Comparison of ENCODE assay signal across 29 cellular contexts in genomic region chr18:6096747-6097146, GRCh38.
"Had no signal": no experiment of that assay in that cellular context is flagged by ENCODE, and none has a peak within 500 bp of the region (broad histone marks: within the 10 kb centered on the region; RNA-seq: fewer than 3 reads in every experiment).

No MANE protein-coding gene starts in this region.

- DNase-seq: activated B cell treated with CpG ODN at 0.5 μM for 24 hours; activated CD4-positive, alpha-beta T cell treated with anti-CD3 and anti-CD28 coated beads for 48 hours; activated CD4-positive, alpha-beta T cell treated with anti-CD3 and anti-CD28 coated beads, Interleukin-2, amount 50 U/mL, for 1 hour; activated CD4-positive, alpha-beta T cell treated with anti-CD3 and anti-CD28 coated beads, Interleukin-2, amount 50 U/mL, for 48 hours; activated CD8-positive, alpha-beta memory T cell treated with anti-CD3 and anti-CD28 coated beads for 24 hours; activated CD8-positive, alpha-beta T cell treated with anti-CD3 and anti-CD28 coated beads for 36 hours; activated effector memory CD4-positive, alpha-beta T cell treated with anti-CD3 and anti-CD28 coated beads, Interleukin-2, amount 50 U/mL, for 16 hours; activated naive CD4-positive, alpha-beta T cell treated with anti-CD3 and anti-CD28 coated beads for 36 hours; activated naive CD8-positive, alpha-beta T cell treated with anti-CD3 and anti-CD28 coated beads for 36 hours; activated naive CD8-positive, alpha-beta T cell treated with anti-CD3 and anti-CD28 coated beads, Interleukin-2, amount 50 U/mL, for 24 hours; activated T-cell treated with anti-CD3 and anti-CD28 coated beads, Interleukin-2, amount 50 U/mL, for 48 hours; adrenal gland; amygdala; aorta; body of pancreas; effector CD8-positive, alpha-beta T cell; foreskin fibroblast; head of caudate nucleus; T-helper 1 cell; T-helper 17 cell; T1000; WERI-Rb-1 had no signal

- H3K4me3 Mint-ChIP-seq: activated B cell treated with CpG ODN at 0.5 μM for 24 hours; activated CD8-positive, alpha-beta T cell treated with anti-CD3 and anti-CD28 coated beads for 36 hours; activated naive CD4-positive, alpha-beta T cell treated with anti-CD3 and anti-CD28 coated beads for 36 hours; activated naive CD4-positive, alpha-beta T cell treated with anti-CD3 and anti-CD28 coated beads, Interleukin-2, amount 50 U/mL, for 24 hours; activated naive CD8-positive, alpha-beta T cell treated with anti-CD3 and anti-CD28 coated beads for 36 hours; activated naive CD8-positive, alpha-beta T cell treated with anti-CD3 and anti-CD28 coated beads, Interleukin-2, amount 50 U/mL, for 24 hours; activated T-helper 1 cell treated with anti-CD3 and anti-CD28 coated beads, Interleukin-12 subunit alpha, Interleukin-12 subunit beta, Interleukin-2, Interleukin-4 antibody, amounts not matched to agents 30 ng/mL and 10 ng/mL and 1 ng/mL, durations not matched to agents 14 hours and 24 hours and 36 hours; T-helper 17 cell; T-helper 2 cell treated with Interferon-gamma antibody and Interleukin-4, amounts not matched to agents 5 μg/mL and 100 μg/mL, for 36 hours had no signal

- H3K27me3 ChIP-seq: adrenal gland, body of pancreas, breast epithelium had no signal

- H3K4me1 ChIP-seq: body of pancreas, breast epithelium had no signal

- H3K4me1 Mint-ChIP-seq: activated B cell treated with CpG ODN at 0.5 μM for 24 hours; activated naive CD4-positive, alpha-beta T cell treated with anti-CD3 and anti-CD28 coated beads, Interleukin-2, amount 50 U/mL, for 24 hours; activated naive CD8-positive, alpha-beta T cell treated with anti-CD3 and anti-CD28 coated beads for 36 hours; activated naive CD8-positive, alpha-beta T cell treated with anti-CD3 and anti-CD28 coated beads, Interleukin-2, amount 50 U/mL, for 24 hours; T-helper 17 cell had no signal

- H3K36me3 ChIP-seq: adrenal gland, breast epithelium, WERI-Rb-1 had no signal

- H3K9me3 Mint-ChIP-seq: activated B cell treated with CpG ODN at 0.5 μM for 24 hours; activated CD8-positive, alpha-beta T cell treated with anti-CD3 and anti-CD28 coated beads for 36 hours; activated naive CD4-positive, alpha-beta T cell treated with anti-CD3 and anti-CD28 coated beads for 36 hours; activated naive CD4-positive, alpha-beta T cell treated with anti-CD3 and anti-CD28 coated beads, Interleukin-2, amount 50 U/mL, for 24 hours; activated naive CD8-positive, alpha-beta T cell treated with anti-CD3 and anti-CD28 coated beads for 36 hours; activated naive CD8-positive, alpha-beta T cell treated with anti-CD3 and anti-CD28 coated beads, Interleukin-2, amount 50 U/mL, for 24 hours; activated T-helper 1 cell treated with anti-CD3 and anti-CD28 coated beads, Interleukin-12 subunit alpha, Interleukin-12 subunit beta, Interleukin-2, Interleukin-4 antibody, amounts not matched to agents 30 ng/mL and 10 ng/mL and 1 ng/mL, durations not matched to agents 14 hours and 24 hours and 36 hours; activated T-helper 2 cell treated with anti-CD3 and anti-CD28 coated beads, Interferon-gamma antibody, Interleukin-2, Interleukin-4, amounts not matched to agents 10 μg/mL and 5 μg/mL and 100 μg/mL, durations not matched to agents 14 hours and 24 hours and 36 hours; T-helper 2 cell treated with Interferon-gamma antibody and Interleukin-4, amounts not matched to agents 5 μg/mL and 100 μg/mL, for 36 hours had no signal

- H3K27me3 Mint-ChIP-seq: activated B cell treated with CpG ODN at 0.5 μM for 24 hours; activated CD8-positive, alpha-beta T cell treated with anti-CD3 and anti-CD28 coated beads for 36 hours; activated naive CD4-positive, alpha-beta T cell treated with anti-CD3 and anti-CD28 coated beads, Interleukin-2, amount 50 U/mL, for 24 hours; T-helper 17 cell had no signal

- H3K4me3 ChIP-seq: adrenal gland, body of pancreas, breast epithelium had no signal

- H3K36me3 Mint-ChIP-seq: activated naive CD4-positive, alpha-beta T cell treated with anti-CD3 and anti-CD28 coated beads, Interleukin-2, amount 50 U/mL, for 24 hours; activated naive CD8-positive, alpha-beta T cell treated with anti-CD3 and anti-CD28 coated beads for 36 hours had no signal

- H3K9me3 ChIP-seq: adrenal gland, body of pancreas, breast epithelium had no signal

- H3K27ac Mint-ChIP-seq: activated B cell treated with CpG ODN at 0.5 μM for 24 hours; activated CD8-positive, alpha-beta T cell treated with anti-CD3 and anti-CD28 coated beads for 36 hours; activated naive CD4-positive, alpha-beta T cell treated with anti-CD3 and anti-CD28 coated beads for 36 hours; activated naive CD4-positive, alpha-beta T cell treated with anti-CD3 and anti-CD28 coated beads, Interleukin-2, amount 50 U/mL, for 24 hours; activated naive CD8-positive, alpha-beta T cell treated with anti-CD3 and anti-CD28 coated beads for 36 hours; activated naive CD8-positive, alpha-beta T cell treated with anti-CD3 and anti-CD28 coated beads, Interleukin-2, amount 50 U/mL, for 24 hours; activated T-helper 1 cell treated with anti-CD3 and anti-CD28 coated beads, Interleukin-12 subunit alpha, Interleukin-12 subunit beta, Interleukin-2, Interleukin-4 antibody, amounts not matched to agents 30 ng/mL and 10 ng/mL and 1 ng/mL, durations not matched to agents 14 hours and 24 hours and 36 hours; activated T-helper 2 cell treated with anti-CD3 and anti-CD28 coated beads, Interferon-gamma antibody, Interleukin-2, Interleukin-4, amounts not matched to agents 10 μg/mL and 5 μg/mL and 100 μg/mL, durations not matched to agents 14 hours and 24 hours and 36 hours; T-helper 17 cell; T-helper 2 cell treated with Interferon-gamma antibody and Interleukin-4, amounts not matched to agents 5 μg/mL and 100 μg/mL, for 36 hours had no signal

- ATAC-seq: activated CD4-positive, CD25-positive, alpha-beta regulatory T cell treated with anti-CD3 and anti-CD28 coated beads, Interleukin-2, amount 50 U/mL, for 24 hours; activated CD8-positive, alpha-beta T cell treated with anti-CD3 and anti-CD28 coated beads for 36 hours; activated naive CD8-positive, alpha-beta T cell treated with anti-CD3 and anti-CD28 coated beads, Interleukin-2, amount 50 U/mL, for 24 hours; body of pancreas; esophagus mucosa; T-helper 17 cell had no signal

- H3K27ac ChIP-seq: adrenal gland, body of pancreas, breast epithelium, WERI-Rb-1 had no signal
